In genomic region chr13:40387775-40388174, GRCh38 we compare ENCODE assay signal across 23 cellular contexts.
A peak's percentile ranks its signal among the peaks of the same experiment; 100 is the strongest.
DNase-seq lines count a peak whose midpoint lies in the region; ATAC-seq and TF ChIP-seq lines count a peak whose summit lies in the region.
"Had no signal": no experiment of that assay in that cellular context is flagged by ENCODE, and none has a peak within 500 bp of the region (broad histone marks: within the 10 kb centered on the region; RNA-seq: fewer than 3 reads in every experiment).

No MANE protein-coding gene starts in this region.

- H3K4me3 Mint-ChIP-seq in activated T-cell treated with anti-CD3 and anti-CD28 coated beads, Interleukin-2, amount 50 U/mL, for 4 hours: peak overlapping the region; percentile 31
- H3K4me3 Mint-ChIP-seq in activated naive CD8-positive, alpha-beta T cell treated with anti-CD3 and anti-CD28 coated beads for 36 hours: peak overlapping the region; percentile 75
- H3K4me3 Mint-ChIP-seq in stimulated activated effector memory CD8-positive, alpha-beta T cell treated with anti-CD3 and anti-CD28 coated beads, Interleukin-12 subunit alpha, Interleukin-12 subunit beta, amount 100 ng/mL, for 72 hours: peak overlapping the region; percentile 78

- no peak overlapping the region for H2AFZ ChIP-seq in Loucy (ENCODE audit: low read length)

- TF ChIP-seq CTCF in Loucy (conservative IDR thresholded peaks at IDR 0.05; ENCODE audit: low read length): no peak

- no peaks in the 10 kb centered on the region for H3K27me3 Mint-ChIP-seq in activated T-cell treated with anti-CD3 and anti-CD28 coated beads, Interleukin-2, amount 50 U/mL, for 4 hours (ENCODE audit: low read depth)
- no peaks in the 10 kb centered on the region for H3K27me3 Mint-ChIP-seq in activated naive CD8-positive, alpha-beta T cell treated with anti-CD3 and anti-CD28 coated beads for 36 hours
- H3K27me3 Mint-ChIP-seq: IgD-negative memory B cell had no signal

- H3K79me2 ChIP-seq in Loucy (ENCODE audit: insufficient read depth, low read length): no peaks in the 10 kb centered on the region

- H3K27ac Mint-ChIP-seq in activated naive CD8-positive, alpha-beta T cell treated with anti-CD3 and anti-CD28 coated beads for 36 hours: peak overlapping the region; percentile 92
- H3K27ac Mint-ChIP-seq in stimulated activated effector memory CD8-positive, alpha-beta T cell treated with anti-CD3 and anti-CD28 coated beads, Interleukin-12 subunit alpha, Interleukin-12 subunit beta, amount 100 ng/mL, for 72 hours: peak overlapping the region; percentile 96

- no peaks in the 10 kb centered on the region for H3K9me3 Mint-ChIP-seq in activated T-cell treated with anti-CD3 and anti-CD28 coated beads, Interleukin-2, amount 50 U/mL, for 4 hours
- peaks cover 10% of the 10 kb centered on the region for H3K9me3 Mint-ChIP-seq in activated naive CD8-positive, alpha-beta T cell treated with anti-CD3 and anti-CD28 coated beads for 36 hours
- H3K9me3 Mint-ChIP-seq in stimulated activated effector memory CD8-positive, alpha-beta T cell treated with anti-CD3 and anti-CD28 coated beads, Interleukin-12 subunit alpha, Interleukin-12 subunit beta, amount 100 ng/mL, for 72 hours: no peaks in the 10 kb centered on the region

- no peak for DNase-seq in activated T-cell treated with anti-CD3 and anti-CD28 coated beads, Interleukin-2, amount 50 U/mL, for 4 hours
- DNase-seq in activated T-cell treated with anti-CD3 and anti-CD28 coated beads, Interleukin-2, amount 50 U/mL, for 48 hours: no peak
- DNase-seq in activated naive CD8-positive, alpha-beta T cell treated with anti-CD3 and anti-CD28 coated beads for 36 hours: no peak
- DNase-seq in stimulated activated effector memory CD8-positive, alpha-beta T cell treated with anti-CD3 and anti-CD28 coated beads, Interleukin-12 subunit alpha, Interleukin-12 subunit beta, amount 100 ng/mL, for 72 hours (ENCODE audit: low spot score in 2 of 2): no peak
- no peak for DNase-seq in D341Med (ENCODE audit: low spot score)
- DNase-seq in NCI-H1417 treated with DMSO at 0.1 percent for 48 hours (lab: John Stamatoyannopoulos, UW): no peak
- no peak for DNase-seq in glomerular visceral epithelial cell (ENCODE audit: extremely low spot score)
- DNase-seq: ACHN; amygdala; caudate nucleus; DND-41; gastrocnemius medialis; mesenchymal stem cell; NCI-H1694 treated with DMSO at 0.1 percent for 48 hours; NCI-H2227 treated with DMSO at 0.1 percent for 48 hours; stimulated activated CD4-positive, alpha-beta T cell treated with anti-CD3 and anti-CD28 coated beads, Interleukin-2, amount 100 ng/mL, for 48 hours; T1000; uterus had no signal

- no peaks in the 10 kb centered on the region for H4K20me1 ChIP-seq in Loucy (ENCODE audit: insufficient read depth, low read length, poor library complexity, severe bottlenecking)

- no peak for ATAC-seq in activated T-cell treated with anti-CD3 and anti-CD28 coated beads, Interleukin-2, amount 50 U/mL, for 4 hours
- ATAC-seq in stimulated activated effector memory CD8-positive, alpha-beta T cell treated with anti-CD3 and anti-CD28 coated beads, Interleukin-12 subunit alpha, Interleukin-12 subunit beta, amount 100 ng/mL, for 72 hours: no peak
- ATAC-seq: HCT116 had no signal

- H3K4me1 Mint-ChIP-seq in activated T-cell treated with anti-CD3 and anti-CD28 coated beads, Interleukin-2, amount 50 U/mL, for 4 hours (ENCODE audit: low read depth): peaks cover 46% of the 10 kb centered on the region
- peaks cover 49% of the 10 kb centered on the region for H3K4me1 Mint-ChIP-seq in activated naive CD8-positive, alpha-beta T cell treated with anti-CD3 and anti-CD28 coated beads for 36 hours
- H3K4me1 Mint-ChIP-seq in stimulated activated effector memory CD8-positive, alpha-beta T cell treated with anti-CD3 and anti-CD28 coated beads, Interleukin-12 subunit alpha, Interleukin-12 subunit beta, amount 100 ng/mL, for 72 hours: peaks cover 41% of the 10 kb centered on the region

- H3K36me3 ChIP-seq in Loucy (ENCODE audit: insufficient read depth, low read length): no peaks in the 10 kb centered on the region
- H3K36me3 ChIP-seq: gastrocnemius medialis, SJSA1, uterus had no signal

- H3K9ac ChIP-seq in Loucy (ENCODE audit: low read depth, low read length, poor library complexity, severe bottlenecking): peak overlapping the region; percentile 67

- H3K4me1 ChIP-seq in Loucy (ENCODE audit: insufficient read depth, low read length, poor library complexity, severe bottlenecking): peaks cover 39% of the 10 kb centered on the region
- H3K4me1 ChIP-seq: uterus had no signal

- no peaks in the 10 kb centered on the region for H3K9me3 ChIP-seq in Loucy (ENCODE audit: insufficient read depth, low read depth, low read length)
- H3K9me3 ChIP-seq: gastrocnemius medialis, SJSA1, uterus had no signal

- peak overlapping the region; percentile 90 for H3K4me2 ChIP-seq in Loucy (ENCODE audit: low read depth, low read length, poor library complexity, severe bottlenecking)

- H3F3A ChIP-seq in Loucy (ENCODE audit: low read depth): no peaks in the 10 kb centered on the region

- H3K9me2 ChIP-seq in Loucy (replicated peaks; ENCODE audit: low read depth, low read length): no peaks in the 10 kb centered on the region

- H3K4me3 ChIP-seq in Loucy (ENCODE audit: low read length, poor library complexity, severe bottlenecking): no peak overlapping the region
- H3K4me3 ChIP-seq: gastrocnemius medialis, SJSA1, skin epidermis, uterus had no signal

- H3K36me3 Mint-ChIP-seq in activated T-cell treated with anti-CD3 and anti-CD28 coated beads, Interleukin-2, amount 50 U/mL, for 4 hours (ENCODE audit: insufficient read depth): no peaks in the 10 kb centered on the region
- peaks cover 15% of the 10 kb centered on the region for H3K36me3 Mint-ChIP-seq in activated naive CD8-positive, alpha-beta T cell treated with anti-CD3 and anti-CD28 coated beads for 36 hours
- peaks cover 17% of the 10 kb centered on the region for H3K36me3 Mint-ChIP-seq in stimulated activated effector memory CD8-positive, alpha-beta T cell treated with anti-CD3 and anti-CD28 coated beads, Interleukin-12 subunit alpha, Interleukin-12 subunit beta, amount 100 ng/mL, for 72 hours

- H3K27me3 ChIP-seq in Loucy (ENCODE audit: insufficient read depth, low read length, poor library complexity, severe bottlenecking): no peaks in the 10 kb centered on the region
- H3K27me3 ChIP-seq: gastrocnemius medialis, SJSA1, uterus had no signal
